ENCODE assay signal across 26 cellular contexts in genomic region chr14:61443481-61443880, GRCh38.
DNase-seq lines count a peak whose midpoint lies in the region; ATAC-seq and TF ChIP-seq lines count a peak whose summit lies in the region.
"Had no signal": no experiment of that assay in that cellular context is flagged by ENCODE, and none has a peak within 500 bp of the region (broad histone marks: within the 10 kb centered on the region; RNA-seq: fewer than 3 reads in every experiment).

No MANE protein-coding gene starts in this region.

- POLR2A ChIA-PET in activated CD4-positive, alpha-beta T cell treated with anti-CD3 and anti-CD28 coated beads, Interleukin-2, amount 10 ng/mL, durations not matched to agents 7 days and 5 days (lab: Charles Lee), result interaction anchor here (0.6 kb wide), 1 partner anchor 10 kb away, joined by 3 read pairs; no protein-coding TSS in a partner anchor
- POLR2A ChIA-PET in CD8-positive, alpha-beta T cell (lab: Charles Lee), result interaction anchor here (0.6 to 1.2 kb wide), 4 partner anchors 13 to 122 kb away, joined by 3 to 4 read pairs (median 3); partner anchors contain the start of gene PRKCH
- POLR2A ChIA-PET in activated CD4-positive, alpha-beta memory T cell treated with anti-CD3 and anti-CD28 coated beads, Interleukin-2, amount 10 ng/mL, durations not matched to agents 7 days and 5 days (lab: Charles Lee), result interaction anchor here (0.6 to 3.3 kb wide), 5 partner anchors 8 to 99 kb away, joined by 3 to 19 read pairs (median 5); no protein-coding TSS in a partner anchor

- H3K4me1 Mint-ChIP-seq in activated CD4-positive, alpha-beta T cell treated with anti-CD3 and anti-CD28 coated beads, Interleukin-2, amount 10 ng/mL, durations not matched to agents 7 days and 5 days, result peaks cover 95% of the 10 kb centered on the region
- H3K4me1 Mint-ChIP-seq in CD8-positive, alpha-beta T cell (ENCODE audit: low read depth), result peaks cover 96% of the 10 kb centered on the region
- H3K4me1 Mint-ChIP-seq in activated CD4-positive, alpha-beta memory T cell treated with anti-CD3 and anti-CD28 coated beads, Interleukin-2, amount 10 ng/mL, durations not matched to agents 7 days and 5 days, result peaks cover 94% of the 10 kb centered on the region
- peaks cover 66 to 87% of the 10 kb centered on the region in 2 donors for H3K4me1 Mint-ChIP-seq in effector memory CD8-positive, alpha-beta T cell (ENCODE audit: low read depth in 2 of 2)
- H3K4me1 Mint-ChIP-seq in progenitor cell of endocrine pancreas (ENCODE audit: low read depth), result peaks cover 13% of the 10 kb centered on the region

- H3K27me3 ChIP-seq in CD8-positive, alpha-beta T cell (ENCODE audit: insufficient read depth, low read length), result no peaks in the 10 kb centered on the region
- H3K27me3 ChIP-seq in lower lobe of right lung (ENCODE audit: low read depth), result no peaks in the 10 kb centered on the region
- H3K27me3 ChIP-seq: hepatocyte, neural progenitor cell, sigmoid colon had no signal

- H3K27me3 Mint-ChIP-seq in activated CD4-positive, alpha-beta T cell treated with anti-CD3 and anti-CD28 coated beads, Interleukin-2, amount 10 ng/mL, durations not matched to agents 7 days and 5 days, result no peaks in the 10 kb centered on the region
- H3K27me3 Mint-ChIP-seq in CD8-positive, alpha-beta T cell (ENCODE audit: low read depth), result no peaks in the 10 kb centered on the region
- H3K27me3 Mint-ChIP-seq in activated CD4-positive, alpha-beta memory T cell treated with anti-CD3 and anti-CD28 coated beads, Interleukin-2, amount 10 ng/mL, durations not matched to agents 7 days and 5 days, result no peaks in the 10 kb centered on the region
- no peaks in the 10 kb centered on the region for H3K27me3 Mint-ChIP-seq in effector memory CD8-positive, alpha-beta T cell
- no peaks in the 10 kb centered on the region for H3K27me3 Mint-ChIP-seq in progenitor cell of endocrine pancreas
- H3K27me3 Mint-ChIP-seq: activated B cell treated with CpG ODN at 0.5 μM for 24 hours had no signal

- H3K9me3 ChIP-seq in CD8-positive, alpha-beta T cell (ENCODE audit: low read length), result no peaks in the 10 kb centered on the region
- no peaks in the 10 kb centered on the region for H3K9me3 ChIP-seq in lower lobe of right lung
- H3K9me3 ChIP-seq: HAP-1, left ventricle myocardium inferior, sigmoid colon had no signal

- H3K27ac Mint-ChIP-seq in activated CD4-positive, alpha-beta T cell treated with anti-CD3 and anti-CD28 coated beads, Interleukin-2, amount 10 ng/mL, durations not matched to agents 7 days and 5 days, result peak overlapping the region; percentile 89
- peak overlapping the region; percentile 94 for H3K27ac Mint-ChIP-seq in CD8-positive, alpha-beta T cell
- H3K27ac Mint-ChIP-seq in activated CD4-positive, alpha-beta memory T cell treated with anti-CD3 and anti-CD28 coated beads, Interleukin-2, amount 10 ng/mL, durations not matched to agents 7 days and 5 days, result peak overlapping the region; percentile 98
- H3K27ac Mint-ChIP-seq in effector memory CD8-positive, alpha-beta T cell, result peak overlapping the region; percentile 93 to 94
- H3K27ac Mint-ChIP-seq in progenitor cell of endocrine pancreas, result no peak overlapping the region
- H3K27ac Mint-ChIP-seq: activated B cell treated with CpG ODN at 0.5 μM for 24 hours, brain, neural progenitor cell had no signal

- no peak overlapping the region for H3K4me3 ChIP-seq in CD8-positive, alpha-beta T cell (ENCODE audit: low read depth, low read length)
- no peak overlapping the region for H3K4me3 ChIP-seq in lower lobe of right lung
- H3K4me3 ChIP-seq: HAP-1, hepatocyte, left ventricle myocardium inferior, neural progenitor cell, sigmoid colon, SK-N-MC had no signal

- H3K4me3 Mint-ChIP-seq in activated CD4-positive, alpha-beta T cell treated with anti-CD3 and anti-CD28 coated beads, Interleukin-2, amount 10 ng/mL, durations not matched to agents 7 days and 5 days, result peak overlapping the region; percentile 65
- H3K4me3 Mint-ChIP-seq in CD8-positive, alpha-beta T cell, result peak overlapping the region; percentile 77
- H3K4me3 Mint-ChIP-seq in activated CD4-positive, alpha-beta memory T cell treated with anti-CD3 and anti-CD28 coated beads, Interleukin-2, amount 10 ng/mL, durations not matched to agents 7 days and 5 days, result peak overlapping the region; percentile 52
- peak overlapping the region; percentile 68 to 75 for H3K4me3 Mint-ChIP-seq in effector memory CD8-positive, alpha-beta T cell
- H3K4me3 Mint-ChIP-seq in progenitor cell of endocrine pancreas (ENCODE audit: low read depth), result no peak overlapping the region
- H3K4me3 Mint-ChIP-seq: activated B cell treated with CpG ODN at 0.5 μM for 24 hours, brain, neural progenitor cell had no signal

- ATAC-seq in CD8-positive, alpha-beta T cell, result no peak
- ATAC-seq in effector memory CD8-positive, alpha-beta T cell (replicated peaks), result no peak
- ATAC-seq in lower lobe of right lung, result no peak
- no peak for ATAC-seq in HG03342 (IDR thresholded peaks at IDR 0.05; ENCODE audit: unreplicated experiment)

- H3K36me3 Mint-ChIP-seq in activated CD4-positive, alpha-beta T cell treated with anti-CD3 and anti-CD28 coated beads, Interleukin-2, amount 10 ng/mL, durations not matched to agents 7 days and 5 days (ENCODE audit: low read depth), result peaks cover 66% of the 10 kb centered on the region
- H3K36me3 Mint-ChIP-seq in CD8-positive, alpha-beta T cell, result peaks cover 57% of the 10 kb centered on the region
- peaks cover 58% of the 10 kb centered on the region for H3K36me3 Mint-ChIP-seq in activated CD4-positive, alpha-beta memory T cell treated with anti-CD3 and anti-CD28 coated beads, Interleukin-2, amount 10 ng/mL, durations not matched to agents 7 days and 5 days (ENCODE audit: low read depth)
- H3K36me3 Mint-ChIP-seq in effector memory CD8-positive, alpha-beta T cell (ENCODE audit: insufficient read depth), result peaks cover 59% of the 10 kb centered on the region
- no peaks in the 10 kb centered on the region for H3K36me3 Mint-ChIP-seq in progenitor cell of endocrine pancreas (ENCODE audit: insufficient read depth)
- H3K36me3 Mint-ChIP-seq: brain, neural progenitor cell had no signal

- CTCF ChIA-PET in activated CD4-positive, alpha-beta T cell treated with anti-CD3 and anti-CD28 coated beads, Interleukin-2, amount 10 ng/mL, durations not matched to agents 7 days and 5 days (lab: Charles Lee), result interaction anchor here (0.5 kb wide), 1 partner anchor 59 kb away, joined by 6 read pairs; no protein-coding TSS in a partner anchor
- CTCF ChIA-PET in CD8-positive, alpha-beta T cell (lab: Charles Lee), result interaction anchor here (0.7 to 3.5 kb wide), 4 partner anchors 11 to 54 kb away, joined by 3 to 12 read pairs (median 4); no protein-coding TSS in a partner anchor
- CTCF ChIA-PET in activated CD4-positive, alpha-beta memory T cell treated with anti-CD3 and anti-CD28 coated beads, Interleukin-2, amount 10 ng/mL, durations not matched to agents 7 days and 5 days (lab: Charles Lee), result interaction anchor here (1.0 to 1.2 kb wide), 3 partner anchors 9 to 394 kb away, joined by 3 to 4 read pairs (median 3); no protein-coding TSS in a partner anchor

- peaks cover 6% of the 10 kb centered on the region for H3K36me3 ChIP-seq in CD8-positive, alpha-beta T cell (ENCODE audit: insufficient read depth, low read length)
- no peaks in the 10 kb centered on the region for H3K36me3 ChIP-seq in lower lobe of right lung
- H3K36me3 ChIP-seq: HAP-1, neural progenitor cell, sigmoid colon had no signal

- no peak overlapping the region for H3K27ac ChIP-seq in CD8-positive, alpha-beta T cell (ENCODE audit: low read depth, low read length)
- no peak overlapping the region for H3K27ac ChIP-seq in lower lobe of right lung
- H3K27ac ChIP-seq: hepatocyte, left ventricle myocardium inferior, neural progenitor cell, RWPE1, sigmoid colon, SK-N-MC had no signal

- no peaks in the 10 kb centered on the region for H3K9me3 Mint-ChIP-seq in activated CD4-positive, alpha-beta T cell treated with anti-CD3 and anti-CD28 coated beads, Interleukin-2, amount 10 ng/mL, durations not matched to agents 7 days and 5 days
- H3K9me3 Mint-ChIP-seq in CD8-positive, alpha-beta T cell, result no peaks in the 10 kb centered on the region
- no peaks in the 10 kb centered on the region for H3K9me3 Mint-ChIP-seq in activated CD4-positive, alpha-beta memory T cell treated with anti-CD3 and anti-CD28 coated beads, Interleukin-2, amount 10 ng/mL, durations not matched to agents 7 days and 5 days
- no peaks in the 10 kb centered on the region for H3K9me3 Mint-ChIP-seq in effector memory CD8-positive, alpha-beta T cell
- H3K9me3 Mint-ChIP-seq in progenitor cell of endocrine pancreas (ENCODE audit: low read depth), result no peaks in the 10 kb centered on the region
- H3K9me3 Mint-ChIP-seq: activated B cell treated with CpG ODN at 0.5 μM for 24 hours, brain, neural progenitor cell had no signal

- H3K4me1 ChIP-seq in CD8-positive, alpha-beta T cell (ENCODE audit: insufficient read depth, low read length), result peaks cover 95% of the 10 kb centered on the region
- H3K4me1 ChIP-seq in lower lobe of right lung, result peaks cover 67% of the 10 kb centered on the region
- H3K4me1 ChIP-seq: HAP-1 had no signal

- TF ChIP-seq CTCF in CD8-positive, alpha-beta T cell (IDR thresholded peaks at IDR 0.05), result no peak
- TF ChIP-seq CTCF in lower lobe of right lung (IDR thresholded peaks at IDR 0.05), result no peak
- TF ChIP-seq CTCF in progenitor cell of endocrine pancreas (IDR thresholded peaks at IDR 0.05; ENCODE audit: unreplicated experiment), result no peak

- no peak for DNase-seq in activated CD4-positive, alpha-beta T cell treated with anti-CD3 and anti-CD28 coated beads, Interleukin-2, amount 10 ng/mL, durations not matched to agents 7 days and 5 days
- no peak for DNase-seq in activated CD4-positive, alpha-beta T cell treated with anti-CD3 and anti-CD28 coated beads, Interleukin-2, amount 50 U/mL, for 1 hour
- no peak for DNase-seq in CD8-positive, alpha-beta T cell
- DNase-seq in activated CD4-positive, alpha-beta memory T cell treated with anti-CD3 and anti-CD28 coated beads, Interleukin-2, amount 10 ng/mL, durations not matched to agents 7 days and 5 days, result no peak
- DNase-seq in effector memory CD8-positive, alpha-beta T cell, result no peak
- DNase-seq in lower lobe of right lung (no peak), progenitor cell of endocrine pancreas (ENCODE audit: low spot score, unreplicated experiment) (no peak)
- DNase-seq: activated B cell treated with CpG ODN at 0.5 μM for 24 hours, C1 segment of cervical spinal cord, foreskin melanocyte, GF-D8, left ventricle myocardium inferior, MM.1S, NCI-H1694, NCI-H2171 treated with DMSO at 0.1 percent for 48 hours, NCI-H524 treated with DMSO at 0.1 percent for 48 hours, sigmoid colon, substantia nigra, T1000 had no signal

- intact Hi-C loops in CD8-positive, alpha-beta T cell (cut with DNase I, micrococcal nuclease), result loop anchor here in 1 of 2 experiments (5.0 kb wide), 1 partner anchor 121 kb away; the partner anchor contains the start of gene PRKCH
- intact Hi-C loops in lower lobe of right lung (cut with DNase I), result no loop called here
